9 cellular contexts compared by ENCODE assay signal in genomic region chr15:85168642-85169173, GRCh38.
DNase-seq lines count a peak whose midpoint lies in the region; ATAC-seq and TF ChIP-seq lines count a peak whose summit lies in the region.
"Had no signal": no experiment of that assay in that cellular context is flagged by ENCODE, and none has a peak within 500 bp of the region (broad histone marks: within the 10 kb centered on the region; RNA-seq: fewer than 3 reads in every experiment).

No MANE protein-coding gene starts in this region.

- H3K9me3 ChIP-seq in body of pancreas (no peaks in the 10 kb centered on the region), left lung (peaks cover 0 to 19% of the 10 kb centered on the region in 2 donors)

- H3K4me3 Mint-ChIP-seq in CD14-positive monocyte: no peak overlapping the region
- peak overlapping the region; percentile 20 for H3K4me3 Mint-ChIP-seq in stimulated activated effector memory CD8-positive, alpha-beta T cell treated with anti-CD3 and anti-CD28 coated beads, Interleukin-12 subunit alpha, Interleukin-12 subunit beta, amount 100 ng/mL, for 72 hours

- no peak overlapping the region for H3K27ac Mint-ChIP-seq in CD14-positive monocyte
- no peak overlapping the region for H3K27ac Mint-ChIP-seq in stimulated activated effector memory CD8-positive, alpha-beta T cell treated with anti-CD3 and anti-CD28 coated beads, Interleukin-12 subunit alpha, Interleukin-12 subunit beta, amount 100 ng/mL, for 72 hours

- H3K4me1 Mint-ChIP-seq in CD14-positive monocyte: no peaks in the 10 kb centered on the region
- peaks cover 7% of the 10 kb centered on the region for H3K4me1 Mint-ChIP-seq in stimulated activated effector memory CD8-positive, alpha-beta T cell treated with anti-CD3 and anti-CD28 coated beads, Interleukin-12 subunit alpha, Interleukin-12 subunit beta, amount 100 ng/mL, for 72 hours

- intact Hi-C loops in CD14-positive monocyte (cut with micrococcal nuclease) (no loop called here), body of pancreas (cut with DNase I) (no loop called here), left lung (cut with DNase I) (no loop called here)

- ATAC-seq in body of pancreas (peak; percentile 95), left lung (peak; percentile 97), GM21360 (IDR thresholded peaks at IDR 0.05; ENCODE audit: unreplicated experiment) (no peak)
- peak; percentile 39 for ATAC-seq in stimulated activated effector memory CD8-positive, alpha-beta T cell treated with anti-CD3 and anti-CD28 coated beads, Interleukin-12 subunit alpha, Interleukin-12 subunit beta, amount 100 ng/mL, for 72 hours

- POLR2A ChIA-PET in HEK293T (lab: Yijun Ruan, JAX): no interaction called here
- POLR2A ChIA-PET in RWPE1 (lab: Yijun Ruan, JAX; ENCODE audit: low non-redundant PET): no interaction called here

- no peak for DNase-seq in CD14-positive monocyte (ENCODE audit: low spot score)
- DNase-seq in HEK293T (ENCODE audit: extremely low spot score): peak; percentile 55
- DNase-seq in RWPE1 (ENCODE audit: low spot score): peak; percentile 86
- peak; percentile 74 to 90 (median 80) for DNase-seq in body of pancreas
- DNase-seq in left lung: peak; percentile 44 to 77
- peak; percentile 15 to 58 for DNase-seq in stimulated activated effector memory CD8-positive, alpha-beta T cell treated with anti-CD3 and anti-CD28 coated beads, Interleukin-12 subunit alpha, Interleukin-12 subunit beta, amount 100 ng/mL, for 72 hours (ENCODE audit: low spot score in 2 of 2)
- no peak for DNase-seq in NOMO-1 treated with dmso at 0.1 percent for 144 hours (lab: John Stamatoyannopoulos, UW; ENCODE audit: unreplicated experiment)

- CTCF ChIA-PET in HEK293T (lab: Yijun Ruan, JAX) (interaction anchor here (0.6 to 1.8 kb wide), 12 partner anchors 10 to 1441 kb away, joined by 3 to 13 read pairs (median 4); no protein-coding TSS in a partner anchor), RWPE1 (lab: Yijun Ruan, JAX) (interaction anchor here (0.5 to 1.2 kb wide), 10 partner anchors 26 to 1497 kb away, joined by 3 to 5 read pairs (median 4); no protein-coding TSS in a partner anchor)

- H3K9me3 Mint-ChIP-seq in CD14-positive monocyte: peaks cover 20 to 42% (median 35%) of the 10 kb centered on the region in 7 donors
- peaks cover 12% of the 10 kb centered on the region for H3K9me3 Mint-ChIP-seq in stimulated activated effector memory CD8-positive, alpha-beta T cell treated with anti-CD3 and anti-CD28 coated beads, Interleukin-12 subunit alpha, Interleukin-12 subunit beta, amount 100 ng/mL, for 72 hours

- peak; percentile 52 for TF ChIP-seq CTCF in CD14-positive monocyte (IDR thresholded peaks at IDR 0.05)
- TF ChIP-seq CTCF in RWPE1 (conservative IDR thresholded peaks at IDR 0.05; ENCODE audit: low read depth): peak; percentile 53
- peak; percentile 20 to 61 (median 51) for TF ChIP-seq CTCF in body of pancreas (IDR thresholded peaks at IDR 0.05)
- TF ChIP-seq CTCF in left lung (IDR thresholded peaks at IDR 0.05): peak; percentile 39 to 42

- H3K4me1 ChIP-seq in body of pancreas: peaks cover 4% of the 10 kb centered on the region
- peaks cover 3 to 4% of the 10 kb centered on the region in 2 donors for H3K4me1 ChIP-seq in left lung

- H3K27me3 ChIP-seq in body of pancreas (no peaks in the 10 kb centered on the region), left lung (peaks cover 0 to 21% of the 10 kb centered on the region in 2 donors)

- H3K4me3 ChIP-seq in body of pancreas: peak overlapping the region in 1 of 2 donors; percentile 16
- H3K4me3 ChIP-seq in left lung: peak overlapping the region; percentile 10 to 18

- H3K27ac ChIP-seq in RWPE1 (no peak overlapping the region), body of pancreas (no peak overlapping the region), left lung (no peak overlapping the region)
- H3K27ac ChIP-seq: HL-60 had no signal

- 6 to 7% methylated on average over 12 to 20 of the region's 20 CpGs for WGBS in body of pancreas, 2 donors

- TF ChIP-seq POLR2A in body of pancreas (IDR thresholded peaks at IDR 0.05): no peak

- no peaks in the 10 kb centered on the region for H3K36me3 Mint-ChIP-seq in CD14-positive monocyte
- H3K36me3 Mint-ChIP-seq in stimulated activated effector memory CD8-positive, alpha-beta T cell treated with anti-CD3 and anti-CD28 coated beads, Interleukin-12 subunit alpha, Interleukin-12 subunit beta, amount 100 ng/mL, for 72 hours: no peaks in the 10 kb centered on the region

- H3K27me3 Mint-ChIP-seq in CD14-positive monocyte (ENCODE audit: low read depth in 3 of 3): peaks cover 12 to 25% (median 18%) of the 10 kb centered on the region in 3 donors

- H3K36me3 ChIP-seq in body of pancreas (replicated peaks in 1 of 2; ENCODE audit: insufficient read depth in 1 of 2, low read depth in 2 of 2) (no peaks in the 10 kb centered on the region), left lung (no peaks in the 10 kb centered on the region)

TF ChIP-seq in HEK293T, 16 proteins besides CTCF, POLR2A, EP300 and RAD21:
- TF ChIP-seq L3MBTL2 (conservative IDR thresholded peaks at IDR 0.05) (no peak), TARDBP (IDR thresholded peaks at IDR 0.05) (no peak), FOXA1 (IDR thresholded peaks at IDR 0.05) (no peak), ELF4 (IDR thresholded peaks at IDR 0.05) (no peak), ZNF384 (IDR thresholded peaks at IDR 0.05) (no peak), ARNT (IDR thresholded peaks at IDR 0.05) (no peak), FOXM1 (IDR thresholded peaks at IDR 0.05; ENCODE audit: borderline replicate concordance) (no peak), LEF1 (IDR thresholded peaks at IDR 0.05; ENCODE audit: borderline replicate concordance) (no peak), SUZ12 (IDR thresholded peaks at IDR 0.05) (no peak), PKNOX1 (IDR thresholded peaks at IDR 0.05) (no peak), CTBP1 (IDR thresholded peaks at IDR 0.05; ENCODE audit: borderline replicate concordance) (no peak), FOXK2 (IDR thresholded peaks at IDR 0.05) (no peak), BHLHE40 (IDR thresholded peaks at IDR 0.05; ENCODE audit: borderline replicate concordance) (no peak), HDGF (IDR thresholded peaks at IDR 0.05; ENCODE audit: borderline replicate concordance) (no peak), SP1 (IDR thresholded peaks at IDR 0.05) (no peak), NFRKB (IDR thresholded peaks at IDR 0.05) (no peak)

Comparison
In these comparisons a context has a peak if more than half of its experiments do, and no peak if none do; other contexts are left out.
1. DNase-seq: peak in HEK293T (single experiment), RWPE1 (single experiment), body of pancreas (4 of 4), left lung (2 of 2) and stimulated activated effector memory CD8-positive, alpha-beta T cell treated with anti-CD3 and anti-CD28 coated beads, Interleukin-12 subunit alpha, Interleukin-12 subunit beta, amount 100 ng/mL, for 72 hours (2 of 2); none in CD14-positive monocyte (single experiment) and NOMO-1 treated with dmso at 0.1 percent for 144 hours (single experiment).
2. Peak in every context shown above with its lines, with median percentiles within 50 percentile points of each other: CTCF ChIP-seq.